8 cellular contexts compared by ENCODE assay signal in the genomic region with DNA sequence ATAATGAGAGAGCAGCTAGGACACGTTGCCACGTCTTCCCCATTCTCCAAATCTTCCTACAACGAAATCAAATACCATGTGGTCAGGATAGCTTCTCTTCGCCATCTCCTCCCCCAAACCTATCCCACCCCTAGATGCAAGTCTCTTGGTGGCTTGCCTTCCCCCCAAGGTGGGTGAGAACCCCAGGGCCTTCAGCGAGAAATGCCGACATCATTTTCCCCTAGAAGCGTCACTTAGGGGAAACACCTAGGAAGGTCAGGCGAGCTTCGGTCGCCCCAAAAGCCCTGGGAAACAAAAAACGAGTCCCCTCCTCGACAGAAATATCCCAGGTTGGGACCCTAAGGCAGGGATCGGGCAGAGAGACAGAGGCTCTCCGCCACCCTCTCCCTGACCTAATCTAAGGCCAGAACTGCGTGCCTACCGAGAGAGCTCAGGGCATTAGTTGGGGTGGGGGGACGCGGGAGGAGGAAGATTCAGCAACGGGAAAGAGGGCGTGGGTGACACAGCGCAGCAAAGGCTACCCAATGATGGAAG. TPM values are rescaled to one million over a fixed set of nuclear protein-coding genes. Genes with fewer than 3 reads are reported as not detected.
DNase-seq lines count a peak whose midpoint lies in the region; ATAC-seq and TF ChIP-seq lines count a peak whose summit lies in the region.

No MANE protein-coding gene starts in this region.

- H3K4me1 ChIP-seq in mesendoderm (ENCODE audit: control insufficient read depth, low read depth, low read length), result no peaks in the 10 kb centered on the region

- H3K79me1 ChIP-seq in mesendoderm (ENCODE audit: low read length), result peaks cover 13% of the 10 kb centered on the region

- peaks cover 38% of the 10 kb centered on the region for H3K79me2 ChIP-seq in mesendoderm (ENCODE audit: control insufficient read depth, insufficient read depth, low read length)

- TF ChIP-seq CTCF in astrocyte of the spinal cord (IDR thresholded peaks at IDR 0.05; ENCODE audit: low read depth, low read length), result no peak

- H3K4me2 ChIP-seq in mesendoderm (ENCODE audit: low read length), result peak overlapping the region; percentile 86

- in situ Hi-C loops in astrocyte of the spinal cord (cut with HindIII; ENCODE audit: low sequenced_read_pairs), result no loop called here

- H3K36me3 ChIP-seq in mesendoderm (ENCODE audit: control insufficient read depth, insufficient read depth, low read length), result no peaks in the 10 kb centered on the region

- H2BK5ac ChIP-seq in mesendoderm (ENCODE audit: low read length), result no peak overlapping the region

- H4K5ac ChIP-seq in mesendoderm (ENCODE audit: low read length), result no peak overlapping the region

- peak overlapping the region; percentile 84 for H3K9ac ChIP-seq in mesendoderm (ENCODE audit: low read length)

- no CpG with 5 or more reads among the region's 21 CpGs for WGBS in mesendoderm (ENCODE audit: extremely low coverage, insufficient coverage, low lambda C conversion rate)

- H3K27me3 ChIP-seq in mesendoderm (ENCODE audit: insufficient read depth, low read length, poor library complexity), result no peaks in the 10 kb centered on the region

- H3K56ac ChIP-seq in mesendoderm (ENCODE audit: low read length), result peak overlapping the region; percentile 91

- intact Hi-C loops in posterior vena cava (cut with DNase I), result no loop called here

- no peak for DNase-seq in astrocyte of the spinal cord (ENCODE audit: low read depth, low spot score)
- DNase-seq in mesendoderm, result peak; percentile 18
- DNase-seq in posterior vena cava (ENCODE audit: low spot score), result no peak
- no peak for DNase-seq in activated CD4-positive, CD25-positive, alpha-beta regulatory T cell (lab: John Stamatoyannopoulos, UW)
- no peak for DNase-seq in C1 segment of cervical spinal cord (lab: John Stamatoyannopoulos, UW)

- H4K8ac ChIP-seq in mesendoderm (ENCODE audit: low read depth, low read length), result no peak overlapping the region

- H3K18ac ChIP-seq in mesendoderm (ENCODE audit: low read length), result no peak overlapping the region

- H2BK120ac ChIP-seq in mesendoderm (ENCODE audit: low read depth, low read length), result no peak overlapping the region

- peak; percentile 5 for ATAC-seq in GM18502 (IDR thresholded peaks at IDR 0.05; ENCODE audit: poor library complexity, unreplicated experiment)
- peak; percentile 1 for ATAC-seq in HG03442 (IDR thresholded peaks at IDR 0.05; ENCODE audit: unreplicated experiment)
- no peak for ATAC-seq in GM19023 (IDR thresholded peaks at IDR 0.05; ENCODE audit: unreplicated experiment)

- no peak overlapping the region for H2BK15ac ChIP-seq in mesendoderm (replicated peaks; ENCODE audit: low read depth)

- H3K4me3 ChIP-seq in astrocyte of the spinal cord (ENCODE audit: low read depth, low read length) (peak overlapping the region; percentile 93), mesendoderm (ENCODE audit: low read length) (peak overlapping the region; percentile 90)

- H3K4ac ChIP-seq in mesendoderm (ENCODE audit: low read depth, low read length), result no peak overlapping the region

- H2AK5ac ChIP-seq in mesendoderm (ENCODE audit: low read length), result no peak overlapping the region

- H3K23ac ChIP-seq in mesendoderm (ENCODE audit: low read length), result no peak overlapping the region

- no peak overlapping the region for H3K27ac ChIP-seq in mesendoderm (ENCODE audit: low read depth, low read length)

RNA-seq across cellular contexts. Expression of gene DPH3, which starts 0.5 kb away (rescaled TPM):
- polyA plus RNA-seq in mesendoderm (2013, experiment 1 of 2), result 34.8 TPM
- polyA plus RNA-seq in mesendoderm (2013, experiment 2 of 2), result 35.0 TPM
- 10 to 100 TPM; 35.4 to 47.1 TPM for total RNA-seq in posterior vena cava

RNA-seq across cellular contexts. Expression of gene OXNAD1, which starts 0.8 kb away (rescaled TPM):
- polyA plus RNA-seq in mesendoderm (2013, experiment 1 of 2), result 13.8 TPM
- 13.2 TPM for polyA plus RNA-seq in mesendoderm (2013, experiment 2 of 2)
- 1 to 10 TPM; 7.5 to 8.6 TPM for total RNA-seq in posterior vena cava
